In genomic region chr6:124777834-124778233, GRCh38 we compare ENCODE assay signal across 3 cellular contexts.
"Had no signal": no experiment of that assay in that cellular context is flagged by ENCODE, and none has a peak within 500 bp of the region (broad histone marks: within the 10 kb centered on the region; RNA-seq: fewer than 3 reads in every experiment).

No MANE protein-coding gene starts in this region.

- H3K4me3 ChIP-seq: GM12878 had no signal

- DNase-seq: GDM1, GF-D8 had no signal
